Comparison of ENCODE assay signal across 18 cellular contexts in genomic region chrX:21295246-21295820, GRCh38.
DNase-seq lines count a peak whose midpoint lies in the region; ATAC-seq, FAIRE-seq and TF ChIP-seq lines count a peak whose summit lies in the region.
"Had no signal": no experiment of that assay in that cellular context is flagged by ENCODE, and none has a peak within 500 bp of the region (broad histone marks: within the 10 kb centered on the region; RNA-seq: fewer than 3 reads in every experiment).

No MANE protein-coding gene starts in this region.

- H3K9me3 Mint-ChIP-seq in endodermal cell, result no peaks in the 10 kb centered on the region
- H3K9me3 Mint-ChIP-seq: CD8-positive, alpha-beta T cell had no signal

- H4K20me1 ChIP-seq in HepG2 (ENCODE audit: insufficient read depth, low read length), result no peaks in the 10 kb centered on the region
- H4K20me1 ChIP-seq: BLaER1 treated with 17β-estradiol and CSF1 and Interleukin-3, amounts not matched to agents 10 nM and 100 nM had no signal

- no peak overlapping the region for H3K27ac Mint-ChIP-seq in endodermal cell
- H3K27ac Mint-ChIP-seq: B cell; CD8-positive, alpha-beta T cell; IgD-negative memory B cell had no signal

- H3K27me3 Mint-ChIP-seq in endodermal cell (ENCODE audit: insufficient read depth), result no peaks in the 10 kb centered on the region
- H3K27me3 Mint-ChIP-seq: B cell, IgD-negative memory B cell had no signal

- no peak for DNase-seq in HepG2 (ENCODE audit: low spot score)
- DNase-seq in right lobe of liver, result no peak
- peak; percentile 51 for DNase-seq in endodermal cell
- peak; percentile 14 for DNase-seq in spleen
- DNase-seq in psoas muscle, result no peak
- DNase-seq: Calu3; CD8-positive, alpha-beta T cell; DMS79 treated with DMSO at 0.1 percent for 48 hours; GOT3; H7 had no signal

- POLR2A ChIA-PET in HepG2 (lab: Yijun Ruan, JAX), result no interaction called here

- H3K9ac ChIP-seq in HepG2 (ENCODE audit: insufficient read depth, low read depth, low read length) (no peak overlapping the region), endodermal cell (ENCODE audit: extremely low read depth, low read length, poor library complexity, severe bottlenecking) (no peak overlapping the region)
- H3K9ac ChIP-seq: BLaER1 treated with 17β-estradiol and CSF1 and Interleukin-3, amounts not matched to agents 10 nM and 100 nM had no signal

- in situ Hi-C loops in HepG2 (cut with HindIII; ENCODE audit: extremely low pct_ligation_motif_present, low pct_unique_long_range_greater_than_20kb), result no loop called here

- no peak for TF ChIP-seq POLR2A in HepG2 (IDR thresholded peaks at IDR 0.05; ENCODE audit: insufficient read depth in 1 of 2, low read depth in 2 of 2, low read length in 2 of 2)
- no peak for TF ChIP-seq POLR2A in right lobe of liver (IDR thresholded peaks at IDR 0.05)
- no peak for TF ChIP-seq POLR2A in spleen (IDR thresholded peaks at IDR 0.05)

- peaks cover 6% of the 10 kb centered on the region for H3K4me1 Mint-ChIP-seq in endodermal cell
- H3K4me1 Mint-ChIP-seq: B cell, IgD-negative memory B cell had no signal

- H3K27me3 ChIP-seq in HepG2 (ENCODE audit: control insufficient read depth in 1 of 2, insufficient read depth in 2 of 2, low read length in 2 of 2) (no peaks in the 10 kb centered on the region), right lobe of liver (no peaks in the 10 kb centered on the region), endodermal cell (ENCODE audit: control insufficient read depth, insufficient read depth, low read length, poor library complexity, severe bottlenecking) (no peaks in the 10 kb centered on the region), spleen (replicated peaks in 1 of 7) (no peaks in the 10 kb centered on the region), psoas muscle (ENCODE audit: insufficient read depth in 3 of 3, low read length in 2 of 3) (no peaks in the 10 kb centered on the region)
- H3K27me3 ChIP-seq: BLaER1 treated with 17β-estradiol and CSF1 and Interleukin-3, amounts not matched to agents 10 nM and 100 nM had no signal

- no peak overlapping the region for H3K4me3 ChIP-seq in HepG2 (replicated peaks in 1 of 3; ENCODE audit: insufficient read depth in 1 of 3, low read depth in 2 of 3, low read length in 3 of 3)
- no peak overlapping the region for H3K4me3 ChIP-seq in right lobe of liver
- no peak overlapping the region for H3K4me3 ChIP-seq in endodermal cell (ENCODE audit: low read length)
- H3K4me3 ChIP-seq in spleen, result no peak overlapping the region
- H3K4me3 ChIP-seq in psoas muscle, result no peak overlapping the region
- H3K4me3 ChIP-seq: BLaER1 treated with 17β-estradiol and CSF1 and Interleukin-3, amounts not matched to agents 10 nM and 100 nM had no signal

- CTCF ChIA-PET in HepG2 (lab: Yijun Ruan, JAX; ENCODE audit: low intra/inter-chr PET ratio, low total read pairs), result no interaction called here

- TF ChIP-seq EP300 in HepG2 (IDR thresholded peaks at IDR 0.05; ENCODE audit: low read depth in 2 of 2, low read length in 2 of 2), result no peak
- TF ChIP-seq EP300 in HepG2 (CRISPR knock-in tag; IDR thresholded peaks at IDR 0.05; ENCODE audit: borderline replicate concordance), result no peak

- peak; percentile 8 for FAIRE-seq in HepG2 (lab: Jason Lieb, UNC)
- FAIRE-seq: GM12891, GM19239 had no signal

- no peaks in the 10 kb centered on the region for H3K36me3 Mint-ChIP-seq in endodermal cell (ENCODE audit: low read depth)
- H3K36me3 Mint-ChIP-seq: CD8-positive, alpha-beta T cell; IgD-negative memory B cell had no signal

- no TSS peak for BruUV-seq in HepG2 (replicated peaks; lab: Mats Ljungman, UMichigan)

- H3K27ac ChIP-seq in HepG2 (ENCODE audit: extremely low read length, insufficient read depth, low read length) (no peak overlapping the region), right lobe of liver (no peak overlapping the region), endodermal cell (ENCODE audit: low read depth, low read length) (no peak overlapping the region), spleen (no peak overlapping the region), psoas muscle (no peak overlapping the region)
- H3K27ac ChIP-seq: 22Rv1; BLaER1 treated with 17β-estradiol and CSF1 and Interleukin-3, amounts not matched to agents 10 nM and 100 nM had no signal

- H3K4me2 ChIP-seq in HepG2 (ENCODE audit: low read depth, low read length), result no peak overlapping the region
- H3K4me2 ChIP-seq: BLaER1 treated with 17β-estradiol and CSF1 and Interleukin-3, amounts not matched to agents 10 nM and 100 nM had no signal

- H3K9me3 ChIP-seq in HepG2 (ENCODE audit: low read length) (no peaks in the 10 kb centered on the region), right lobe of liver (no peaks in the 10 kb centered on the region), endodermal cell (ENCODE audit: control insufficient read depth, low read length) (no peaks in the 10 kb centered on the region), spleen (no peaks in the 10 kb centered on the region), psoas muscle (no peaks in the 10 kb centered on the region)
- H3K9me3 ChIP-seq: BLaER1 treated with 17β-estradiol and CSF1 and Interleukin-3, amounts not matched to agents 10 nM and 100 nM had no signal

- H2AFZ ChIP-seq in HepG2 (ENCODE audit: low read length), result no peak overlapping the region

- H3K4me1 ChIP-seq in HepG2 (ENCODE audit: insufficient read depth, low read length) (no peaks in the 10 kb centered on the region), right lobe of liver (no peaks in the 10 kb centered on the region), endodermal cell (ENCODE audit: control insufficient read depth, insufficient read depth, low read length) (no peaks in the 10 kb centered on the region), spleen (no peaks in the 10 kb centered on the region), psoas muscle (no peaks in the 10 kb centered on the region)
- H3K4me1 ChIP-seq: BLaER1 treated with 17β-estradiol and CSF1 and Interleukin-3, amounts not matched to agents 10 nM and 100 nM had no signal

- intact Hi-C loops in HepG2 (cut with micrococcal nuclease; ENCODE audit: unreplicated experiment), result no loop called here
- intact Hi-C loops in right lobe of liver (cut with DNase I), result no loop called here
- intact Hi-C loops in spleen (cut with DNase I; ENCODE audit: low total_unique reads), result no loop called here
- intact Hi-C loops in psoas muscle (cut with DNase I), result no loop called here

- ATAC-seq in HepG2, result no peak
- no peak for ATAC-seq in right lobe of liver
- no peak for ATAC-seq in activated CD4-positive, CD25-positive, alpha-beta regulatory T cell treated with anti-CD3 and anti-CD28 coated beads, Interleukin-2, amount 50 U/mL, for 24 hours
- no peak for ATAC-seq in psoas muscle
- ATAC-seq in GM21619 (IDR thresholded peaks at IDR 0.05; ENCODE audit: unreplicated experiment), result no peak
- ATAC-seq: CD8-positive, alpha-beta T cell had no signal

- 56% methylated on average over 12 of the region's 12 CpGs for WGBS in HepG2 (ENCODE audit: low lambda C conversion rate)
- WGBS in right lobe of liver (ENCODE audit: insufficient coverage, low coverage, low lambda C conversion rate, missing lambda C conversion rate), result 62% methylated on average over 4 of the region's 12 CpGs
- WGBS in endodermal cell (ENCODE audit: insufficient coverage in 1 of 2, insufficient read length in 1 of 2), 2 experiments, result 91% methylated on average over 6 of the region's 12 CpGs; no CpG with 5 or more reads in 1 of the 2 experiments
- 70 to 91% (median 87%) methylated on average over 12 of the region's 12 CpGs for WGBS in spleen, 5 donors
- WGBS in psoas muscle, 3 donors, result 68 to 91% (median 89%) methylated on average over 11 to 12 of the region's 12 CpGs

- no peak for TF ChIP-seq RAD21 in HepG2 (CRISPR knock-in tag; IDR thresholded peaks at IDR 0.05)

- H3K4me3 Mint-ChIP-seq in endodermal cell, result no peak overlapping the region
- H3K4me3 Mint-ChIP-seq: B cell; CD8-positive, alpha-beta T cell; IgD-negative memory B cell had no signal

- H3K36me3 ChIP-seq in HepG2 (replicated peaks in 1 of 2; ENCODE audit: control insufficient read depth in 1 of 2, insufficient read depth in 2 of 2, low read length in 2 of 2) (no peaks in the 10 kb centered on the region), right lobe of liver (no peaks in the 10 kb centered on the region), endodermal cell (ENCODE audit: control insufficient read depth, insufficient read depth, low read length) (no peaks in the 10 kb centered on the region), spleen (no peaks in the 10 kb centered on the region), psoas muscle (ENCODE audit: insufficient read depth in 1 of 2, low read depth in 1 of 2) (no peaks in the 10 kb centered on the region)
- H3K36me3 ChIP-seq: BLaER1 treated with 17β-estradiol and CSF1 and Interleukin-3, amounts not matched to agents 10 nM and 100 nM had no signal

- TF ChIP-seq CTCF in HepG2 (CRISPR knock-in tag; IDR thresholded peaks at IDR 0.05) (no peak), right lobe of liver (IDR thresholded peaks at IDR 0.05) (no peak), endodermal cell (conservative IDR thresholded peaks at IDR 0.05) (peak; percentile 63), spleen (IDR thresholded peaks at IDR 0.05 in 8 of 11, conservative IDR thresholded peaks at IDR 0.05 in 3 of 11) (no peak), psoas muscle (IDR thresholded peaks at IDR 0.05) (no peak)

- no peaks in the 10 kb centered on the region for H3K79me2 ChIP-seq in HepG2 (ENCODE audit: insufficient read depth, low read length)

TF ChIP-seq in HepG2, 621 proteins besides CTCF, POLR2A, EP300 and RAD21 (continues in another document):
- no peak for TF ChIP-seq ZNF672 (CRISPR knock-in tag; IDR thresholded peaks at IDR 0.05)
- no peak for TF ChIP-seq ZNF574 (CRISPR knock-in tag; IDR thresholded peaks at IDR 0.05)
- TF ChIP-seq ZKSCAN8 (CRISPR knock-in tag; IDR thresholded peaks at IDR 0.05; ENCODE audit: borderline replicate concordance), result no peak
- TF ChIP-seq ETV5 (CRISPR knock-in tag; IDR thresholded peaks at IDR 0.05; ENCODE audit: borderline replicate concordance), result no peak

Comparison
In these comparisons a context has a peak if more than half of its experiments do, and no peak if none do; other contexts are left out.
1. DNase-seq: peak in endodermal cell (single experiment) and spleen (single experiment); none in HepG2 (single experiment), right lobe of liver (0 of 3) and psoas muscle (0 of 2).